ENCODE assay signal across 23 cellular contexts in genomic region chr16:49675417-49675816, GRCh38.
A peak's percentile ranks its signal among the peaks of the same experiment; 100 is the strongest.
DNase-seq lines count a peak whose midpoint lies in the region; ATAC-seq, FAIRE-seq and TF ChIP-seq lines count a peak whose summit lies in the region.
"Had no signal": no experiment of that assay in that cellular context is flagged by ENCODE, and none has a peak within 500 bp of the region (broad histone marks: within the 10 kb centered on the region; RNA-seq: fewer than 3 reads in every experiment).

No MANE protein-coding gene starts in this region.

- peak overlapping the region; percentile 73 for H3K4me2 ChIP-seq in BLaER1
- H3K4me2 ChIP-seq in H1 (ENCODE audit: insufficient read depth in 1 of 2, low read depth in 2 of 2, low read length in 2 of 2), result no peak overlapping the region
- H3K4me2 ChIP-seq in neural progenitor cell, result no peak overlapping the region

- H3K23ac ChIP-seq in H1 (ENCODE audit: insufficient read length), result no peak overlapping the region

- H4K20me1 ChIP-seq in BLaER1, result peaks cover 19% of the 10 kb centered on the region
- H4K20me1 ChIP-seq in H1 (replicated peaks in 1 of 2; ENCODE audit: control insufficient read depth in 1 of 2, insufficient read depth in 2 of 2, low read length in 2 of 2), result peaks cover 0 to 5% of the 10 kb centered on the region in 2 experiments
- peaks cover 31% of the 10 kb centered on the region for H4K20me1 ChIP-seq in neural progenitor cell (ENCODE audit: low read depth)

- H3K27me3 Mint-ChIP-seq in neural progenitor cell (ENCODE audit: insufficient read depth, low read depth), result peaks cover 6% of the 10 kb centered on the region

- peaks cover 0 to 4% of the 10 kb centered on the region in 2 experiments; a peak in 1 of 4 replicates for H3K79me2 ChIP-seq in H1 (ENCODE audit: control insufficient read depth in 1 of 2, insufficient read depth in 2 of 2, low read length in 2 of 2)
- peaks cover 18% of the 10 kb centered on the region for H3K79me2 ChIP-seq in neural progenitor cell (ENCODE audit: low read depth)

- TF ChIP-seq EP300 in H1 (IDR thresholded peaks at IDR 0.05; ENCODE audit: borderline replicate concordance in 1 of 2, low read depth in 2 of 2, low read length in 2 of 2), result no peak

- no peak for FAIRE-seq in H1 (lab: Jason Lieb, UNC)
- FAIRE-seq: A204.1, GM12878, HTR-8/SVneo had no signal

- H2BK5ac ChIP-seq in H1 (ENCODE audit: low read depth, low read length), result 0 out of 2 replicates have a peak overlapping the region, but pooled peaks have one; percentile 44

- H3K27ac ChIP-seq in BLaER1, result no peak overlapping the region
- no peak overlapping the region for H3K27ac ChIP-seq in H1 (ENCODE audit: low read depth, low read length)
- H3K27ac ChIP-seq in neural progenitor cell, result no peak overlapping the region
- no peak overlapping the region for H3K27ac ChIP-seq in heart left ventricle

- 0 out of 2 replicates have a peak overlapping the region, but pooled peaks have one; percentile 18 for H2BK12ac ChIP-seq in H1 (ENCODE audit: low read depth, low read length)

- intact Hi-C loops in heart left ventricle (cut with DNase I), result no loop called here

- H3K4me1 ChIP-seq in BLaER1 (peaks cover 30% of the 10 kb centered on the region), H1 (replicated peaks in 1 of 4; ENCODE audit: control insufficient read depth in 3 of 4, insufficient read depth in 4 of 4, low read length in 3 of 4) (no peaks in the 10 kb centered on the region), neural progenitor cell (peaks cover 5% of the 10 kb centered on the region), heart left ventricle (no peaks in the 10 kb centered on the region)
- H3K4me1 ChIP-seq: HAP-1 had no signal

- H4K91ac ChIP-seq in H1 (replicated peaks; ENCODE audit: insufficient read length, low read length), result peak overlapping the region; percentile 58

- H2BK15ac ChIP-seq in H1 (ENCODE audit: low read length), result no peak overlapping the region

- TF ChIP-seq RAD21 in H1 (IDR thresholded peaks at IDR 0.05 in 1 of 2, conservative IDR thresholded peaks at IDR 0.05 in 1 of 2; ENCODE audit: low read depth in 2 of 2, low read length in 2 of 2), result no peak

- H3K4me3 ChIP-seq in BLaER1, result no peak overlapping the region
- H3K4me3 ChIP-seq in H1 (ENCODE audit: extremely low read depth in 1 of 4, insufficient read depth in 2 of 4, low read depth in 3 of 4, low read length in 4 of 4), result no peak overlapping the region
- H3K4me3 ChIP-seq in neural progenitor cell, result no peak overlapping the region
- H3K4me3 ChIP-seq in heart left ventricle, result no peak overlapping the region
- H3K4me3 ChIP-seq: GM12878, HAP-1 had no signal

- H3K4me1 Mint-ChIP-seq in neural progenitor cell, result peaks cover 48% of the 10 kb centered on the region

- no peak overlapping the region for H2BK120ac ChIP-seq in H1 (replicated peaks; ENCODE audit: low read depth, low read length)

- 0 out of 2 replicates have a peak overlapping the region, but pooled peaks have one; percentile 7 for H2AK5ac ChIP-seq in H1 (ENCODE audit: low read depth, low read length)

- H3K18ac ChIP-seq in H1 (ENCODE audit: extremely low read depth, low read length), result no peak overlapping the region

- no peaks in the 10 kb centered on the region for H3K23me2 ChIP-seq in H1 (ENCODE audit: low read depth, low read length)

- no peaks in the 10 kb centered on the region for H3K27me3 ChIP-seq in BLaER1
- no peaks in the 10 kb centered on the region for H3K27me3 ChIP-seq in H1 (replicated peaks in 1 of 4; ENCODE audit: control insufficient read depth in 3 of 4, extremely low read depth in 1 of 4, insufficient read depth in 3 of 4, low read length in 3 of 4)
- no peaks in the 10 kb centered on the region for H3K27me3 ChIP-seq in neural progenitor cell
- no peaks in the 10 kb centered on the region for H3K27me3 ChIP-seq in heart left ventricle
- H3K27me3 ChIP-seq: BE2C had no signal

- no peak overlapping the region for H3K14ac ChIP-seq in H1 (ENCODE audit: insufficient read length)

- peaks cover 4% of the 10 kb centered on the region for H3F3A ChIP-seq in neural progenitor cell (ENCODE audit: low read depth)

- H3K27ac Mint-ChIP-seq in neural progenitor cell, result peak overlapping the region; percentile 88
- H3K27ac Mint-ChIP-seq: CD4-positive, alpha-beta T cell had no signal

- H3K36me3 Mint-ChIP-seq in neural progenitor cell, result peaks cover 25% of the 10 kb centered on the region

- no peak overlapping the region for H3K4ac ChIP-seq in H1 (replicated peaks; ENCODE audit: insufficient read length, low read depth, low read length)

- no peak overlapping the region for H2AFZ ChIP-seq in H1 (ENCODE audit: low read length)
- H2AFZ ChIP-seq in neural progenitor cell (replicated peaks), result no peak overlapping the region

- 91% methylated on average over 10 of the region's 10 CpGs; no CpG with 5 or more reads in 1 of the 2 experiments for WGBS in H1 (ENCODE audit: extremely low coverage in 1 of 2, insufficient coverage in 1 of 2, insufficient read length in 1 of 2, insufficient replicate concordance in 2 of 2, low coverage in 1 of 2, low lambda C conversion rate in 2 of 2, missing lambda C conversion rate in 1 of 2), 2 experiments
- 73 to 92% (median 81%) methylated on average over 6 to 10 of the region's 10 CpGs for WGBS in heart left ventricle, 4 donors

- ATAC-seq in heart left ventricle (no peak), HG03469 (IDR thresholded peaks at IDR 0.05; ENCODE audit: unreplicated experiment) (no peak)
- ATAC-seq: GM12878, Right ventricle myocardium inferior had no signal

- H3K9ac ChIP-seq in BLaER1 (no peak overlapping the region), H1 (replicated peaks in 1 of 4; ENCODE audit: extremely low read depth in 1 of 4, low read depth in 3 of 4, low read length in 3 of 4) (no peak overlapping the region), neural progenitor cell (no peak overlapping the region)

- TF ChIP-seq CTCF in H1 (IDR thresholded peaks at IDR 0.05; ENCODE audit: control extremely low read depth in 1 of 3, insufficient read depth in 1 of 3, low read depth in 1 of 3, low read length in 3 of 3), result no peak
- TF ChIP-seq CTCF in neural progenitor cell (IDR thresholded peaks at IDR 0.05), result no peak
- TF ChIP-seq CTCF in heart left ventricle (IDR thresholded peaks at IDR 0.05), result no peak

- peaks cover 18% of the 10 kb centered on the region for H3K36me3 ChIP-seq in BLaER1
- H3K36me3 ChIP-seq in H1 (ENCODE audit: control insufficient read depth in 2 of 4, insufficient read depth in 4 of 4, low read length in 3 of 4), result no peaks in the 10 kb centered on the region
- H3K36me3 ChIP-seq in neural progenitor cell, result no peaks in the 10 kb centered on the region
- H3K36me3 ChIP-seq in heart left ventricle, result no peaks in the 10 kb centered on the region
- H3K36me3 ChIP-seq: BE2C, HAP-1 had no signal

- peaks cover 5% of the 10 kb centered on the region for H3K79me1 ChIP-seq in H1 (ENCODE audit: low read depth, low read length)

- DNase-seq in NCI-H1694 (lab: John Stamatoyannopoulos, UW), result peak; percentile 37
- DNase-seq in H1 (ENCODE audit: low read depth in 1 of 2, low spot score in 2 of 2), result no peak
- no peak for DNase-seq in neural progenitor cell (ENCODE audit: low spot score)
- DNase-seq in heart left ventricle, result no peak
- DNase-seq in NCI-H1092 (lab: John Stamatoyannopoulos, UW), result no peak
- no peak for DNase-seq in activated CD4-positive, alpha-beta T cell treated with anti-CD3 and anti-CD28 coated beads for 4 hours
- DNase-seq: BE2C; CD4-positive, alpha-beta T cell; COR-L47; DND-41; KG1; NCI-H1092 treated with DMSO at 0.1 percent for 48 hours; NCI-H1436 treated with DMSO at 0.1 percent for 48 hours; NCI-H2029 treated with DMSO at 0.1 percent for 48 hours; NCI-H524 treated with DMSO at 0.1 percent for 48 hours; OCI-M1 had no signal

- H3K9me3 Mint-ChIP-seq in neural progenitor cell, result peaks cover 4% of the 10 kb centered on the region
- H3K9me3 Mint-ChIP-seq: CD4-positive, alpha-beta T cell had no signal

- H3K56ac ChIP-seq in H1 (replicated peaks; ENCODE audit: insufficient read length, low read depth, low read length), result no peak overlapping the region

- POLR2A ChIA-PET in H1 (lab: Charles Lee; ENCODE audit: partially characterized antibody), result interaction anchor here (1.1 kb wide), 1 partner anchor 16 kb away, joined by 3 read pairs; no protein-coding TSS in a partner anchor

- CTCF ChIA-PET in H1 (lab: Charles Lee; ENCODE audit: partially characterized antibody), result interaction anchor here (0.9 to 1.3 kb wide), 2 partner anchors 9 to 10 kb away, joined by 3 read pairs; no protein-coding TSS in a partner anchor

- TF ChIP-seq POLR2A in H1 (IDR thresholded peaks at IDR 0.05; ENCODE audit: control extremely low read depth in 1 of 2, low read depth in 2 of 2, low read length in 2 of 2) (no peak), heart left ventricle (IDR thresholded peaks at IDR 0.05) (no peak)

- H3K4me3 Mint-ChIP-seq in neural progenitor cell, result no peak overlapping the region
- H3K4me3 Mint-ChIP-seq: CD4-positive, alpha-beta T cell had no signal

- H4K5ac ChIP-seq in H1 (ENCODE audit: insufficient read length, low read depth, low read length), result no peak overlapping the region

- H4K8ac ChIP-seq in H1 (ENCODE audit: extremely low read depth, insufficient read depth, low read length), result no peak overlapping the region

- H3K9me3 ChIP-seq in BLaER1 (peaks cover 17% of the 10 kb centered on the region), H1 (ENCODE audit: insufficient read depth in 2 of 2, low read depth in 1 of 2, low read length in 1 of 2) (no peaks in the 10 kb centered on the region), neural progenitor cell (ENCODE audit: low read depth) (no peaks in the 10 kb centered on the region), heart left ventricle (peaks cover 0 to 11% (median 0%) of the 10 kb centered on the region in 12 donors)
- H3K9me3 ChIP-seq: BE2C had no signal

- no peak overlapping the region for H2BK20ac ChIP-seq in H1 (ENCODE audit: low read length)

TF ChIP-seq in H1, 55 proteins besides CTCF, POLR2A, EP300 and RAD21:
- TF ChIP-seq BCL11A (IDR thresholded peaks at IDR 0.05; ENCODE audit: low read depth in 2 of 2, low read length in 2 of 2), result no peak
- no peak for TF ChIP-seq JUND (IDR thresholded peaks at IDR 0.05; ENCODE audit: low read length)
- TF ChIP-seq E2F6 (IDR thresholded peaks at IDR 0.05), result no peak
- no peak for TF ChIP-seq SP1 (IDR thresholded peaks at IDR 0.05; ENCODE audit: low read depth, low read length)
- TF ChIP-seq EGR1 (IDR thresholded peaks at IDR 0.05; ENCODE audit: borderline replicate concordance, low read depth, low read length), result no peak
